In the genomic region with DNA sequence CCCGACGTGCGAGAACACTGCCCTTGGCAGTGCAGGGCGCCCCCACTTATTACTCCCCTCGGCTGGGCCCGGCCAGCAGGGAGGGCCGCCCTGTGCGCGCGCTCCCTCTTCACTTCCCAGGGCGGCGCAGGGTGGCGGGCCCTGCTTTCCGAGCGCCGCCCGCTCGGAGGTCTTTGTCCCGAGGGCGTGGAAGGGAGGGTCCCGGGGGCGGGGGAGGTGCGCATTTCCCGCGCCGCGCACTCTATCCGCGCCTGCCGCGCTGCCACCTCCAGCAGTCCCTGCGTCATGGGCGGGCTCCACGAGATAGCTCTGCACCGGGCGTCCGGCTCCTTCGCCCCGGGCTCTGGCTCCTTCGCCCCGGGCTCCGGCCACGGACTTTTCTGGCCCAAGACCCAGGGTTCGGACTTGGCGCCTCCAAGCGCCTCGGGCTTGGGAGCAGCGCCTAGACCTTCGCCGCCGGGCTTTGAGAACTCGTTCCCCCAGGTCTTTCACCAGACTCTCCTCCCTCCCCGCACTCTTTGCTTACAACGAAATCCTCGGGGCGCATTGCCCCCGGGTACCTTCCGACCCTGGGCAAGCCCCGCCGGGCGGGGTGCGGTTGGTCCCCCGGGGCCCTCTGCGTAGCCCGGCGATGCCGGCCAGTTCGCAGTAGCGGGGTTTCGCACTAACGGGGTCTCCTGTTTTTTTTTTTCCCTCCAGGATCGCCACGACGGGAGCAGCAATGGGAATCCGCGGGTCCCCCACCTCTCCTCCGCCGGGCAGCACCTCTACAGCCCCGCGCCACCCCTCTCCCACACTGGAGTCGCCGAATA, we compare ENCODE assay signal across 10 cellular contexts. TPM values are rescaled to one million over a fixed set of nuclear protein-coding genes. Genes with fewer than 3 reads are reported as not detected.
DNase-seq lines count a peak whose midpoint lies in the region; ATAC-seq and TF ChIP-seq lines count a peak whose summit lies in the region.
"Had no signal": no experiment of that assay in that cellular context is flagged by ENCODE, and none has a peak within 500 bp of the region (broad histone marks: within the 10 kb centered on the region; RNA-seq: fewer than 3 reads in every experiment).

No MANE protein-coding gene starts in this region.

- H3K4me3 Mint-ChIP-seq in osteocyte (ENCODE audit: unreplicated experiment) = peak overlapping the region; percentile 92
- H3K4me3 Mint-ChIP-seq in effector memory CD8-positive, alpha-beta T cell = no peak overlapping the region

- no peaks in the 10 kb centered on the region for H3K9me3 ChIP-seq in esophagus muscularis mucosa

- H3K27me3 ChIP-seq in esophagus muscularis mucosa = peaks cover 5 to 94% (median 58%) of the 10 kb centered on the region in 4 donors

- no peak for ATAC-seq in effector memory CD8-positive, alpha-beta T cell (replicated peaks)
- no peak for ATAC-seq in HG02759 (IDR thresholded peaks at IDR 0.05; ENCODE audit: unreplicated experiment)

- WGBS in esophagus muscularis mucosa = 6% methylated on average over 34 of the region's 82 CpGs

- H3K27ac ChIP-seq in esophagus muscularis mucosa (replicated peaks in 1 of 4) = peak overlapping the region; percentile 44 to 80 (median 66)

- H3K27me3 Mint-ChIP-seq in osteocyte (ENCODE audit: unreplicated experiment) = no peaks in the 10 kb centered on the region
- H3K27me3 Mint-ChIP-seq in effector memory CD8-positive, alpha-beta T cell = peaks cover 66 to 85% of the 10 kb centered on the region in 2 donors

- H3K27ac Mint-ChIP-seq in osteocyte (ENCODE audit: unreplicated experiment) = peak overlapping the region; percentile 86
- H3K27ac Mint-ChIP-seq in effector memory CD8-positive, alpha-beta T cell = no peak overlapping the region

- peaks cover 41% of the 10 kb centered on the region for H3K36me3 Mint-ChIP-seq in osteocyte (ENCODE audit: unreplicated experiment)
- no peaks in the 10 kb centered on the region for H3K36me3 Mint-ChIP-seq in effector memory CD8-positive, alpha-beta T cell (ENCODE audit: insufficient read depth)

- H3K4me1 Mint-ChIP-seq in osteocyte (ENCODE audit: unreplicated experiment) = peaks cover 66% of the 10 kb centered on the region
- H3K4me1 Mint-ChIP-seq in effector memory CD8-positive, alpha-beta T cell (ENCODE audit: low read depth in 2 of 2) = peaks cover 0 to 5% of the 10 kb centered on the region in 2 donors

- peaks cover 40 to 69% (median 58%) of the 10 kb centered on the region in 4 donors for H3K4me1 ChIP-seq in esophagus muscularis mucosa

- H3K4me3 ChIP-seq in esophagus muscularis mucosa = peak overlapping the region; percentile 57 to 70 (median 66)

- intact Hi-C loops in esophagus muscularis mucosa (cut with DNase I) = loop anchor here (10.0 kb wide), 1 partner anchor 234 kb away; no protein-coding TSS in a partner anchor

- TF ChIP-seq POLR2A in esophagus muscularis mucosa (IDR thresholded peaks at IDR 0.05; ENCODE audit: low read depth) = no peak

- no peak for TF ChIP-seq CTCF in esophagus muscularis mucosa (IDR thresholded peaks at IDR 0.05)
- peak; percentile 33 for TF ChIP-seq CTCF in osteocyte (IDR thresholded peaks at IDR 0.05)

- no peaks in the 10 kb centered on the region for H3K9me3 Mint-ChIP-seq in osteocyte (ENCODE audit: unreplicated experiment)
- H3K9me3 Mint-ChIP-seq in effector memory CD8-positive, alpha-beta T cell = no peaks in the 10 kb centered on the region

- peak; percentile 69 for DNase-seq in EH (ENCODE audit: low read depth)
- DNase-seq in NCI-H526 (lab: John Stamatoyannopoulos, UW) = peak; percentile 73 to 92
- DNase-seq in esophagus muscularis mucosa (ENCODE audit: extremely low spot score) = no peak
- DNase-seq in osteocyte (ENCODE audit: extremely low spot score, unreplicated experiment) = peak; percentile 87
- DNase-seq in anterior cingulate cortex (lab: John Stamatoyannopoulos, UW) = no peak
- no peak for DNase-seq in effector memory CD8-positive, alpha-beta T cell
- no peak for DNase-seq in NCI-H2171 (lab: John Stamatoyannopoulos, UW)

- no peaks in the 10 kb centered on the region for H3K36me3 ChIP-seq in esophagus muscularis mucosa

- TF ChIP-seq EP300 in esophagus muscularis mucosa (IDR thresholded peaks at IDR 0.05) = no peak

RNA-seq across cellular contexts. Expression of gene TFAP2C, which starts 1.6 kb away (rescaled TPM):
- 1 to 10 TPM; 1.9 to 3.4 (median 2.4) TPM for total RNA-seq in esophagus muscularis mucosa
- total RNA-seq in osteocyte = 92.9 and 97.8 TPM in 2 replicates
- total RNA-seq: dermis microvascular lymphatic vessel endothelial cell, renal cortical epithelial cell had no signal

Comparison
In these comparisons a context has a peak if more than half of its experiments do, and no peak if none do; other contexts are left out.
1. DNase-seq: peak in EH (single experiment), NCI-H526 (2 of 2) and osteocyte (single experiment); none in esophagus muscularis mucosa (single experiment), anterior cingulate cortex (0 of 58), effector memory CD8-positive, alpha-beta T cell (0 of 3) and NCI-H2171 (single experiment).
2. RNA of gene TFAP2C, which starts 1.6 kb away (total RNA-seq): 92.9 to 97.8 TPM in osteocyte; 1.9 to 3.4 TPM in esophagus muscularis mucosa; every median in the first group is over 10 times any median in the second.